Comparison of ENCODE assay signal across 8 cellular contexts in the genomic region with DNA sequence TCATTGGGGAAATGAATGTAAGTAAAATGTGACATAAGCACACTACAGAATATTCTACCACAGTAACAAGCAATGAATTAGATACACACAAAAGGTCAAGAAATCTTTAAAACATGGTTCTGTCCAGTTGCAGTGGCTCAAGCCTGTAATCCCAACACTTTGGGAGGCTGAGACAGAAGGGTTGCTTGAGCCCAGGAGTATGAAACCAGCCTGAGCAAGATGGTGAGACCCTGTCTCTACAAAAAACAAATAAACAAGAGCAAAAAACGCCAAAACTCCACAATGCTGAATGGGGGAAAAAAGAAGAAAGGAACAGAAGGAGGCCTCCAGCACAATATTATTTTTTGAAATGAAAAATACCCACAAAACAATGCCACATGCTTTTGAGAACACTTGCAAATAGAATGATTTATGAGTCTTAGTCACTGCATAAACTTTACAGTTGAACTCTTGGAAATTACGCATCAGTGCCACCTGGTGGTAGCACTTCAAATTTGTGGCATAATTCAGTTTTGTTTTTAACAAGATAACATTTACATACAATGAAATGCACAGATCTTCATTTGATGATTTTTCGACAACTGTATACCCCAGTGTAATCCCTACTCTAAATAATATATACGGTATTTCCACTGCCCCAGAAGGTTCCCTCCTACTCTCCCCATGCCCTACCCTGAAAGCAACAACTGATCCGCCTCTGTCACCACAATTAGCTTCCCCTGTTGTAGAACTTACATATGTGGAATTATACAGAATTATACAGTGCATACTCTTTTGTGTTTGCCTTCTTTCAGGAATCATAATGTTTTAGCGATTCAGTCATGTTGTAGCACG. TPM values are rescaled to one million over a fixed set of nuclear protein-coding genes. Genes with fewer than 3 reads are reported as not detected.
DNase-seq lines count a peak whose midpoint lies in the region; ATAC-seq and TF ChIP-seq lines count a peak whose summit lies in the region.

No MANE protein-coding gene starts in this region.

- H3K4me3 ChIP-seq in GM06990 (replicated peaks; ENCODE audit: low read depth, low read length) (no peak overlapping the region), MM.1S (ENCODE audit: low read length) (no peak overlapping the region), skeletal muscle satellite cell (ENCODE audit: low read length) (no peak overlapping the region)

- H3K9me3 ChIP-seq in MM.1S (replicated peaks; ENCODE audit: insufficient read depth, low read length) (no peaks in the 10 kb centered on the region), skeletal muscle satellite cell (replicated peaks; ENCODE audit: low read length) (no peaks in the 10 kb centered on the region)

- no peaks in the 10 kb centered on the region for H4K20me1 ChIP-seq in MM.1S (ENCODE audit: insufficient read depth, low read length)

- H3K4me1 ChIP-seq in MM.1S (ENCODE audit: low read length) (peaks cover 26% of the 10 kb centered on the region), skeletal muscle satellite cell (ENCODE audit: control insufficient read depth, insufficient read depth, low read length) (peaks cover 8% of the 10 kb centered on the region)

- H3K27ac ChIP-seq in MM.1S (ENCODE audit: low read length) = no peak overlapping the region

- DNase-seq in GM06990 (ENCODE audit: extremely low read depth, insufficient read length) = peak; percentile 52
- DNase-seq in MM.1S = peak; percentile 75
- peak; percentile 75 for DNase-seq in SW480 (ENCODE audit: low spot score)
- peak; percentile 52 for DNase-seq in activated naive CD8-positive, alpha-beta T cell treated with anti-CD3 and anti-CD28 coated beads, Interleukin-2, amount 50 U/mL, for 16 hours (ENCODE audit: low read depth, low spot score)
- DNase-seq in left ventricle myocardium superior = no peak
- no peak for DNase-seq in HuH-7.5 (ENCODE audit: low spot score)

- H3K9me2 ChIP-seq in MM.1S (replicated peaks; ENCODE audit: insufficient read depth, low read length) = no peaks in the 10 kb centered on the region

- peak overlapping the region; percentile 30; the same call in 1 of the 2 replicates for H2AFZ ChIP-seq in MM.1S (ENCODE audit: low read length)

- H3K36me3 ChIP-seq in GM06990 (ENCODE audit: control insufficient read depth, insufficient read depth, low read length) (no peaks in the 10 kb centered on the region), MM.1S (replicated peaks; ENCODE audit: insufficient read depth, low read length) (no peaks in the 10 kb centered on the region), skeletal muscle satellite cell (ENCODE audit: insufficient read depth, low read length) (no peaks in the 10 kb centered on the region)

- H3K4me2 ChIP-seq in MM.1S (ENCODE audit: low read depth, low read length) (no peak overlapping the region), skeletal muscle satellite cell (ENCODE audit: low read length) (peak overlapping the region; percentile 43)

- no peak overlapping the region for H3K9ac ChIP-seq in MM.1S (ENCODE audit: low read length)
- no peak overlapping the region for H3K9ac ChIP-seq in skeletal muscle satellite cell (ENCODE audit: low read depth, low read length)

- no peaks in the 10 kb centered on the region for H3K79me2 ChIP-seq in MM.1S (ENCODE audit: low read length)

- ATAC-seq in left ventricle myocardium superior (peak; percentile 52), HG02642 (IDR thresholded peaks at IDR 0.05; ENCODE audit: poor library complexity, unreplicated experiment) (no peak)

- intact Hi-C loops in left ventricle myocardium superior (cut with micrococcal nuclease) = loop anchor here (1.0 to 10.0 kb wide), 2 partner anchors 51 to 144 kb away; no protein-coding TSS in a partner anchor

- H3K27me3 ChIP-seq in GM06990 (replicated peaks; ENCODE audit: control insufficient read depth, insufficient read depth, low read length) (no peaks in the 10 kb centered on the region), MM.1S (replicated peaks; ENCODE audit: insufficient read depth, low read length) (no peaks in the 10 kb centered on the region), skeletal muscle satellite cell (ENCODE audit: control insufficient read depth, insufficient read depth, low read length) (peaks cover 3% of the 10 kb centered on the region)

- peaks cover 14% of the 10 kb centered on the region for H3F3A ChIP-seq in MM.1S (ENCODE audit: insufficient read depth, low read length)

- TF ChIP-seq CTCF in GM06990 (IDR thresholded peaks at IDR 0.05; ENCODE audit: insufficient read depth, low read length, poor library complexity, severe bottlenecking) = peak; percentile 56
- TF ChIP-seq CTCF in MM.1S (IDR thresholded peaks at IDR 0.05; ENCODE audit: low read length) = peak; percentile 73

RNA-seq across cellular contexts. Expression of a gene that starts 14.4 kb away (rescaled TPM):
- not detected for total RNA-seq in left ventricle myocardium superior
- not detected in 2 replicates for total RNA-seq in skeletal muscle satellite cell (2012; rRNA removed)

RNA-seq across cellular contexts. Expression of a gene that starts 39.0 kb away (rescaled TPM):
- total RNA-seq in left ventricle myocardium superior = 161 TPM
- total RNA-seq in skeletal muscle satellite cell (2012; rRNA removed) = 15.7 and 30.4 TPM in 2 replicates

RNA-seq across cellular contexts. Expression of a gene that starts 39.3 kb away (rescaled TPM):
- 49.4 TPM for total RNA-seq in left ventricle myocardium superior
- 62.3 and 71.7 TPM in 2 replicates for total RNA-seq in skeletal muscle satellite cell (2012; rRNA removed)

RNA-seq across cellular contexts. Expression of a gene that starts 58.4 kb away (rescaled TPM):
- 42.5 TPM for total RNA-seq in left ventricle myocardium superior
- 21.8 and 29.7 TPM in 2 replicates for total RNA-seq in skeletal muscle satellite cell (2012; rRNA removed)

Comparison
In these comparisons a context has a peak if more than half of its experiments do, and no peak if none do; other contexts are left out.
1. DNase-seq: peak in GM06990 (single experiment), MM.1S (single experiment), SW480 (single experiment) and activated naive CD8-positive, alpha-beta T cell treated with anti-CD3 and anti-CD28 coated beads, Interleukin-2, amount 50 U/mL, for 16 hours (single experiment); none in left ventricle myocardium superior (single experiment) and HuH-7.5 (single experiment).